Comparison of ENCODE assay signal across 24 cellular contexts in genomic region chr4:143431526-143432257, GRCh38.
"Had no signal": no experiment of that assay in that cellular context is flagged by ENCODE, and none has a peak within 500 bp of the region (broad histone marks: within the 10 kb centered on the region; RNA-seq: fewer than 3 reads in every experiment).

No MANE protein-coding gene starts in this region.

- H3K4me1 ChIP-seq: adrenal gland, ascending aorta, psoas muscle, right atrium auricular region, spleen, upper lobe of left lung had no signal

- H3K9me3 ChIP-seq: thoracic aorta had no signal

- H3K4me3 ChIP-seq: adrenal gland, ascending aorta, hepatocyte, lung, ovary, psoas muscle, right atrium auricular region, spleen, thoracic aorta, upper lobe of left lung had no signal

- H3K4me2 ChIP-seq: hepatocyte had no signal

- H3K36me3 ChIP-seq: adrenal gland, ovary, thoracic aorta had no signal

- H3K27ac ChIP-seq: adrenal gland, ascending aorta, hepatocyte, ovary, psoas muscle, right atrium auricular region, spleen, thoracic aorta, upper lobe of left lung had no signal

- ATAC-seq: activated CD8-positive, alpha-beta T cell treated with anti-CD3 and anti-CD28 coated beads, Interleukin-2, amount 10 ng/mL, durations not matched to agents 7 days and 5 days; esophagus mucosa; left lobe of liver; psoas muscle had no signal

- H2AFZ ChIP-seq: hepatocyte had no signal

- DNase-seq: activated CD4-positive, alpha-beta T cell treated with anti-CD3 and anti-CD28 coated beads, Interleukin-2, amount 50 U/mL, for 1 hour; activated CD4-positive, CD25-positive, alpha-beta regulatory T cell treated with anti-CD3 and anti-CD28 coated beads, Interleukin-2, amount 50 U/mL, for 72 hours; activated CD8-positive, alpha-beta T cell treated with anti-CD3 and anti-CD28 coated beads, Interleukin-2, amount 10 ng/mL, durations not matched to agents 7 days and 5 days; activated T-cell treated with anti-CD3 and anti-CD28 coated beads, Interleukin-2, amount 50 U/mL, for 1 hour; adrenal gland; central memory CD4-positive, alpha-beta T cell; dermis blood vessel endothelial cell; effector memory CD4-positive, alpha-beta T cell; foreskin melanocyte; kidney; naive B cell; ovary; psoas muscle; spleen; stimulated activated CD4-positive, alpha-beta T cell treated with anti-CD3 and anti-CD28 coated beads, Interleukin-4, amount 100 ng/mL, for 1 hour; stimulated activated naive CD4-positive, alpha-beta T cell; upper lobe of left lung had no signal

- H3K27me3 ChIP-seq: adrenal gland, ascending aorta, hepatocyte, ovary, right atrium auricular region, spleen, upper lobe of left lung had no signal
